1 cellular context compared by ENCODE assay signal in the genomic region with DNA sequence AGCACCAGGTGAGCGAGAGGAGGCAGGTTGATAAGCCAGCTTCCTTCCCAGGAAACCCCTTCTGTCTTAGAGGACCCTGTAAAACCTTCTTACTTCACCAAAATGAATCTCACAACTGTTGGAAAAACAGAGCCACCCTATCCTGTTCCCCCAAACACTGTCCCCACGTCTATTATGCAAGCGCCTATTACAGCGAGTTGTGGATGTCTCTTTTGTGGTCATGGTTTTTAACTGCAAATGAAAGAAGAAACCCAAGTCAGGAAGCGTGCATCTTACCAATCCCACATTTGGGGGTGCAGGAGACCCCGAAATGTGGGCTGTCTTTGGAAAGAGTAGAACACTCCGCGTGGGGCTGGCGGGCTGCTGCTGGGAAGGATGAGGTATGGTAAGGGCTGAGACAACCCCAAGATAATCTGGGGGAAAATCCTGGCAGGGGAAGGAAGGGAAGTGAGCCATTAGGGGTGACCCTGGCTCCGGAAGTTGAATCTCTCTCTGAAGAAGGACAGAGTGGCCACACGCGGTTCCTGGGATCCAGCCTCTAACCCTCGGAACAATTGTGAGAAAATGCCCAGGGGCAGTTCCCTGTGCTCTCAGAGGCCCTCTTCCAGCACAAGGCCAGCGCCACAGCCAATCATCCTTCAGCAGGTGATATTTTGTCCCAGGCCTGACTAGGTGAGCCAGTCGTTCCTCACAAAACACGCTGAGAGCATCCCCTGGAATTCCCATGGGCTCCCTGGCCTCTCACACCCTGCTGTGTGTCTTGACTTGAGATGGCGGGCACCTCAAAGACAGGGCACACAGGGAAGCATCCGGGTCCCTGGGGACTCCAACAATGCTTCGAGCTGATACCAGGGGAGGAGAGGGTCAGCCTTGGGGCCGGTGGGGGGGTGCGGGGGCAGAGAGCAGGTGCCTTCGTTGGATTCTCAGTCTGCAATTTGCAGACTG.
TF ChIP-seq lines count a peak whose summit lies in the region.

No MANE protein-coding gene starts in this region.

TF ChIP-seq in K562, 482 proteins besides CTCF, POLR2A, EP300 and RAD21 (continued from another document and continues in another):
- TF ChIP-seq ERF (CRISPR knock-in tag; IDR thresholded peaks at IDR 0.05) (0 out of 2 replicates have a peak, but pooled peaks have one; percentile 60), TEAD1 (CRISPR knock-in tag; IDR thresholded peaks at IDR 0.05) (no peak), CTCFL (IDR thresholded peaks at IDR 0.05; ENCODE audit: borderline replicate concordance, insufficient read depth, low read depth, low read length, poor library complexity, severe bottlenecking) (no peak), KLF1 (tag; IDR thresholded peaks at IDR 0.05) (peak; percentile 66), PHB2 (IDR thresholded peaks at IDR 0.05; ENCODE audit: low read depth) (no peak), TAF7 (tag; IDR thresholded peaks at IDR 0.05) (0 out of 2 replicates have a peak, but pooled peaks have one; percentile 49), ELK3 (CRISPR knock-in tag; IDR thresholded peaks at IDR 0.05) (no peak), SIN3B (IDR thresholded peaks at IDR 0.05; ENCODE audit: low read depth) (0 out of 2 replicates have a peak, but pooled peaks have one; percentile 31), MYBL2 (IDR thresholded peaks at IDR 0.05; ENCODE audit: low read depth) (no peak), MYBL2 (CRISPR knock-in tag; IDR thresholded peaks at IDR 0.05; ENCODE audit: borderline replicate concordance) (no peak; the same call in 1 of the 2 replicates), HNRNPK (IDR thresholded peaks at IDR 0.05; ENCODE audit: low read depth, low read length, poor library complexity, severe bottlenecking) (no peak), ZNF431 (CRISPR knock-in tag; IDR thresholded peaks at IDR 0.05) (0 out of 2 replicates have a peak, but pooled peaks have one; percentile 48), CXXC5 (CRISPR knock-in tag; IDR thresholded peaks at IDR 0.05) (0 out of 2 replicates have a peak, but pooled peaks have one; percentile 13), ZNF175 (CRISPR knock-in tag; IDR thresholded peaks at IDR 0.05; ENCODE audit: low read depth) (peak; percentile 61; the same call in 1 of the 2 replicates), ZNF764 (CRISPR knock-in tag; IDR thresholded peaks at IDR 0.05; ENCODE audit: low read depth) (no peak), CEBPG (CRISPR knock-in tag; IDR thresholded peaks at IDR 0.05) (peak; percentile 32), CEBPG (tag; conservative IDR thresholded peaks at IDR 0.05 in 1 of 2, IDR thresholded peaks at IDR 0.05 in 1 of 2) (peak; percentile 52 to 68; a peak in 3 of 4 replicates), ESRRA (IDR thresholded peaks at IDR 0.05; ENCODE audit: borderline replicate concordance, low read depth) (peak; percentile 33; the same call in 1 of the 2 replicates), MXI1 (IDR thresholded peaks at IDR 0.05; ENCODE audit: low read depth, low read length) (no peak), MAZ (CRISPR knock-in tag; conservative IDR thresholded peaks at IDR 0.05 in 1 of 2, IDR thresholded peaks at IDR 0.05 in 1 of 2) (peak in 1 of 2 experiments; percentile 24; a peak in 2 of 4 replicates), SETDB1 (IDR thresholded peaks at IDR 0.05; ENCODE audit: low read length) (no peak), HMG20B (CRISPR knock-in tag; IDR thresholded peaks at IDR 0.05) (peak; percentile 73; the same call in 1 of the 2 replicates), TARDBP (IDR thresholded peaks at IDR 0.05) (peak; percentile 20; the same call in 1 of the 2 replicates), ZNF41 (CRISPR knock-in tag; conservative IDR thresholded peaks at IDR 0.05) (0 out of 2 replicates have a peak, but pooled peaks have one; percentile 38), ARID2 (IDR thresholded peaks at IDR 0.05) (no peak), IRF2 (CRISPR knock-in tag; IDR thresholded peaks at IDR 0.05) (peak; percentile 12; the same call in 1 of the 2 replicates), KLF13 (tag; IDR thresholded peaks at IDR 0.05; ENCODE audit: borderline replicate concordance, low read depth) (no peak), NFXL1 (CRISPR knock-in tag; IDR thresholded peaks at IDR 0.05) (no peak), FOXM1 (IDR thresholded peaks at IDR 0.05; ENCODE audit: low read depth) (no peak), FOXM1 (CRISPR knock-in tag; IDR thresholded peaks at IDR 0.05; ENCODE audit: low read depth) (no peak), RNF2 (IDR thresholded peaks at IDR 0.05) (no peak), HINFP (tag; conservative IDR thresholded peaks at IDR 0.05; ENCODE audit: low read depth) (no peak), ZNF124 (CRISPR knock-in tag; IDR thresholded peaks at IDR 0.05) (no peak; the same call in 1 of the 2 replicates), KLF6 (CRISPR knock-in tag; IDR thresholded peaks at IDR 0.05; ENCODE audit: borderline replicate concordance) (peak; percentile 47; the same call in 1 of the 2 replicates), MYC (IDR thresholded peaks at IDR 0.05; ENCODE audit: low read depth, low read length) (peak; percentile 42; the same call in 1 of the 2 replicates), MYC (CRISPR knock-in tag; IDR thresholded peaks at IDR 0.05; ENCODE audit: borderline replicate concordance, low read depth) (peak; percentile 83; the same call in 1 of the 2 replicates), TRIM24 (IDR thresholded peaks at IDR 0.05) (no peak), ZNF57 (CRISPR knock-in tag; IDR thresholded peaks at IDR 0.05) (peak; percentile 20; the same call in 1 of the 2 replicates), ZNF146 (CRISPR knock-in tag; IDR thresholded peaks at IDR 0.05; ENCODE audit: unreplicated experiment) (no peak), RFX7 (CRISPR knock-in tag; IDR thresholded peaks at IDR 0.05) (no peak)
- TF ChIP-seq, protein P1, sequence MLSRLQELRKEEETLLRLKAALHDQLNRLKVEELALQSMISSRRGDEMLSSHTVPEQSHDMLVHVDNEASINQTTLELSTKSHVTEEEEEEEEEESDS (CRISPR knock-in tag; IDR thresholded peaks at IDR 0.05): 0 out of 2 replicates have a peak, but pooled peaks have one; percentile 16
- TF ChIP-seq, protein P2, sequence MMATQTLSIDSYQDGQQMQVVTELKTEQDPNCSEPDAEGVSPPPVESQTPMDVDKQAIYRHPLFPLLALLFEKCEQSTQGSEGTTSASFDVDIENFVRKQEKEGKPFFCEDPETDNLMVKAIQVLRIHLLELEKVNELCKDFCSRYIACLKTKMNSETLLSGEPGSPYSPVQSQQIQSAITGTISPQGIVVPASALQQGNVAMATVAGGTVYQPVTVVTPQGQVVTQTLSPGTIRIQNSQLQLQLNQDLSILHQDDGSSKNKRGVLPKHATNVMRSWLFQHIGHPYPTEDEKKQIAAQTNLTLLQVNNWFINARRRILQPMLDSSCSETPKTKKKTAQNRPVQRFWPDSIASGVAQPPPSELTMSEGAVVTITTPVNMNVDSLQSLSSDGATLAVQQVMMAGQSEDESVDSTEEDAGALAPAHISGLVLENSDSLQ (IDR thresholded peaks at IDR 0.05): no peak
- TF ChIP-seq, protein P3, sequence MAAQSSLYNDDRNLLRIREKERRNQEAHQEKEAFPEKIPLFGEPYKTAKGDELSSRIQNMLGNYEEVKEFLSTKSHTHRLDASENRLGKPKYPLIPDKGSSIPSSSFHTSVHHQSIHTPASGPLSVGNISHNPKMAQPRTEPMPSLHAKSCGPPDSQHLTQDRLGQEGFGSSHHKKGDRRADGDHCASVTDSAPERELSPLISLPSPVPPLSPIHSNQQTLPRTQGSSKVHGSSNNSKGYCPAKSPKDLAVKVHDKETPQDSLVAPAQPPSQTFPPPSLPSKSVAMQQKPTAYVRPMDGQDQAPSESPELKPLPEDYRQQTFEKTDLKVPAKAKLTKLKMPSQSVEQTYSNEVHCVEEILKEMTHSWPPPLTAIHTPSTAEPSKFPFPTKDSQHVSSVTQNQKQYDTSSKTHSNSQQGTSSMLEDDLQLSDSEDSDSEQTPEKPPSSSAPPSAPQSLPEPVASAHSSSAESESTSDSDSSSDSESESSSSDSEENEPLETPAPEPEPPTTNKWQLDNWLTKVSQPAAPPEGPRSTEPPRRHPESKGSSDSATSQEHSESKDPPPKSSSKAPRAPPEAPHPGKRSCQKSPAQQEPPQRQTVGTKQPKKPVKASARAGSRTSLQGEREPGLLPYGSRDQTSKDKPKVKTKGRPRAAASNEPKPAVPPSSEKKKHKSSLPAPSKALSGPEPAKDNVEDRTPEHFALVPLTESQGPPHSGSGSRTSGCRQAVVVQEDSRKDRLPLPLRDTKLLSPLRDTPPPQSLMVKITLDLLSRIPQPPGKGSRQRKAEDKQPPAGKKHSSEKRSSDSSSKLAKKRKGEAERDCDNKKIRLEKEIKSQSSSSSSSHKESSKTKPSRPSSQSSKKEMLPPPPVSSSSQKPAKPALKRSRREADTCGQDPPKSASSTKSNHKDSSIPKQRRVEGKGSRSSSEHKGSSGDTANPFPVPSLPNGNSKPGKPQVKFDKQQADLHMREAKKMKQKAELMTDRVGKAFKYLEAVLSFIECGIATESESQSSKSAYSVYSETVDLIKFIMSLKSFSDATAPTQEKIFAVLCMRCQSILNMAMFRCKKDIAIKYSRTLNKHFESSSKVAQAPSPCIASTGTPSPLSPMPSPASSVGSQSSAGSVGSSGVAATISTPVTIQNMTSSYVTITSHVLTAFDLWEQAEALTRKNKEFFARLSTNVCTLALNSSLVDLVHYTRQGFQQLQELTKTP (IDR thresholded peaks at IDR 0.05; ENCODE audit: low read depth in 1 of 2, partially characterized antibody in 2 of 2): peak; percentile 30 to 69
- TF ChIP-seq, protein P4, sequence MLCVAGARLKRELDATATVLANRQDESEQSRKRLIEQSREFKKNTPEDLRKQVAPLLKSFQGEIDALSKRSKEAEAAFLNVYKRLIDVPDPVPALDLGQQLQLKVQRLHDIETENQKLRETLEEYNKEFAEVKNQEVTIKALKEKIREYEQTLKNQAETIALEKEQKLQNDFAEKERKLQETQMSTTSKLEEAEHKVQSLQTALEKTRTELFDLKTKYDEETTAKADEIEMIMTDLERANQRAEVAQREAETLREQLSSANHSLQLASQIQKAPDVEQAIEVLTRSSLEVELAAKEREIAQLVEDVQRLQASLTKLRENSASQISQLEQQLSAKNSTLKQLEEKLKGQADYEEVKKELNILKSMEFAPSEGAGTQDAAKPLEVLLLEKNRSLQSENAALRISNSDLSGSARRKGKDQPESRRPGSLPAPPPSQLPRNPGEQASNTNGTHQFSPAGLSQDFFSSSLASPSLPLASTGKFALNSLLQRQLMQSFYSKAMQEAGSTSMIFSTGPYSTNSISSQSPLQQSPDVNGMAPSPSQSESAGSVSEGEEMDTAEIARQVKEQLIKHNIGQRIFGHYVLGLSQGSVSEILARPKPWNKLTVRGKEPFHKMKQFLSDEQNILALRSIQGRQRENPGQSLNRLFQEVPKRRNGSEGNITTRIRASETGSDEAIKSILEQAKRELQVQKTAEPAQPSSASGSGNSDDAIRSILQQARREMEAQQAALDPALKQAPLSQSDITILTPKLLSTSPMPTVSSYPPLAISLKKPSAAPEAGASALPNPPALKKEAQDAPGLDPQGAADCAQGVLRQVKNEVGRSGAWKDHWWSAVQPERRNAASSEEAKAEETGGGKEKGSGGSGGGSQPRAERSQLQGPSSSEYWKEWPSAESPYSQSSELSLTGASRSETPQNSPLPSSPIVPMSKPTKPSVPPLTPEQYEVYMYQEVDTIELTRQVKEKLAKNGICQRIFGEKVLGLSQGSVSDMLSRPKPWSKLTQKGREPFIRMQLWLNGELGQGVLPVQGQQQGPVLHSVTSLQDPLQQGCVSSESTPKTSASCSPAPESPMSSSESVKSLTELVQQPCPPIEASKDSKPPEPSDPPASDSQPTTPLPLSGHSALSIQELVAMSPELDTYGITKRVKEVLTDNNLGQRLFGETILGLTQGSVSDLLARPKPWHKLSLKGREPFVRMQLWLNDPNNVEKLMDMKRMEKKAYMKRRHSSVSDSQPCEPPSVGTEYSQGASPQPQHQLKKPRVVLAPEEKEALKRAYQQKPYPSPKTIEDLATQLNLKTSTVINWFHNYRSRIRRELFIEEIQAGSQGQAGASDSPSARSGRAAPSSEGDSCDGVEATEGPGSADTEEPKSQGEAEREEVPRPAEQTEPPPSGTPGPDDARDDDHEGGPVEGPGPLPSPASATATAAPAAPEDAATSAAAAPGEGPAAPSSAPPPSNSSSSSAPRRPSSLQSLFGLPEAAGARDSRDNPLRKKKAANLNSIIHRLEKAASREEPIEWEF (CRISPR knock-in tag; IDR thresholded peaks at IDR 0.05): no peak
- TF ChIP-seq, protein P5, sequence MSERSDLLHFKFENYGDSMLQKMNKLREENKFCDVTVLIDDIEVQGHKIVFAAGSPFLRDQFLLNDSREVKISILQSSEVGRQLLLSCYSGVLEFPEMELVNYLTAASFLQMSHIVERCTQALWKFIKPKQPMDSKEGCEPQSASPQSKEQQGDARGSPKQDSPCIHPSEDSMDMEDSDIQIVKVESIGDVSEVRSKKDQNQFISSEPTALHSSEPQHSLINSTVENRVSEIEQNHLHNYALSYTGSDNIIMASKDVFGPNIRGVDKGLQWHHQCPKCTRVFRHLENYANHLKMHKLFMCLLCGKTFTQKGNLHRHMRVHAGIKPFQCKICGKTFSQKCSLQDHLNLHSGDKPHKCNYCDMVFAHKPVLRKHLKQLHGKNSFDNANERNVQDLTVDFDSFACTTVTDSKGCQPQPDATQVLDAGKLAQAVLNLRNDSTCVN (CRISPR knock-in tag; IDR thresholded peaks at IDR 0.05): 0 out of 2 replicates have a peak, but pooled peaks have one; percentile 34
